8 cellular contexts compared by ENCODE assay signal in the genomic region with DNA sequence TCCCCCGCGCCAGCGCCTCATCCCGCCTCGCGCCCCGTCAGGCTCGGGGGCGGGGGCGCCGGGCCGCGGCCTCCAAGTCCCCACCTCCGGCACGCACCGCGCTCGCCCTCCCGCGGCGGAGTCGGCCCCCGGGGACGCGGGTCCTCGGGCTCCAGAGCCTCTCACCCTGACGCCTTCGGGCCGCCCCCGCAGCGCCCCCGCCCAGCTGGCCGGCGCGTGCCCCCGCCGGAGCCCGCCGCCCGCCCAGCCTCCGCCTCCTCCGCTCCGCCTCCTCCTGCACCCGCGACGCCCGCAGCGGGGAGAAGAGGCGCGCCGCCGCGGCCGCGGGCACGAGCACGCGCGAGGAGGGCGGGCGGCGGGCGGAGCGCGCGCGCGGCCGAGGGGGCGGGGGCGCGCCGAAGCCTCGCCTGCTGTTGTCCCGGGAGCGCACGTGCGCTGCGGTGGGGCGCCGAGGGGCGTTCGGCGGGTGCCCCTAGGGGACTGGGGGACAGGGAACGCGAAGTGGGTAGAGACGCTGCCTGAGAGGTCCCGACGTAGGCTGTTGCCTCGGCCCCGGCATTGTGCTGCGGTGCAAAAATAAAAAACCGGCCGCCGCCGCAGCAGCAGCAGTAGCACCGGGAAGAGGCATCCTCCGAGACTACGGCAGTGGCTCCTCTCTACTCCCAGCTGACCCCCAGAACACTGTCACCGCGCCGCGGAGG.
DNase-seq lines count a peak whose midpoint lies in the region; ATAC-seq and TF ChIP-seq lines count a peak whose summit lies in the region.

No MANE protein-coding gene starts in this region.

- H3K4me3 ChIP-seq in HUES48 (ENCODE audit: low read depth, low read length) (peak overlapping the region; percentile 64), neutrophil (ENCODE audit: low read depth in 1 of 2, low read length in 1 of 2) (peak overlapping the region; percentile 32 to 51)

- H3K36me3 Mint-ChIP-seq in activated naive CD4-positive, alpha-beta T cell treated with anti-CD3 and anti-CD28 coated beads for 36 hours (ENCODE audit: low read depth): no peaks in the 10 kb centered on the region

- H3K4me1 ChIP-seq in HUES48 (ENCODE audit: control insufficient read depth, insufficient read depth, low read length) (peaks cover 52% of the 10 kb centered on the region), neutrophil (ENCODE audit: control insufficient read depth in 1 of 2, insufficient read depth in 1 of 2, low read depth in 1 of 2, low read length in 1 of 2) (peaks cover 8 to 13% of the 10 kb centered on the region in 2 experiments)

- H3K27me3 Mint-ChIP-seq in activated naive CD4-positive, alpha-beta T cell treated with anti-CD3 and anti-CD28 coated beads for 36 hours (ENCODE audit: low read depth): peaks cover 8% of the 10 kb centered on the region

- peaks cover 35% of the 10 kb centered on the region for H3K4me1 Mint-ChIP-seq in activated naive CD4-positive, alpha-beta T cell treated with anti-CD3 and anti-CD28 coated beads for 36 hours (ENCODE audit: low read depth)

- H3K27me3 ChIP-seq in HUES48 (ENCODE audit: control insufficient read depth, insufficient read depth, low read length) (peaks cover 9% of the 10 kb centered on the region), neutrophil (peaks cover 57% of the 10 kb centered on the region)

- H3K36me3 ChIP-seq in HUES48 (ENCODE audit: control insufficient read depth, insufficient read depth, low read length) (no peaks in the 10 kb centered on the region), neutrophil (no peaks in the 10 kb centered on the region)

- intact Hi-C loops in activated naive CD4-positive, alpha-beta T cell treated with anti-CD3 and anti-CD28 coated beads for 36 hours (cut with micrococcal nuclease): loop anchor here (1.0 to 10.0 kb wide), 12 partner anchors 21 to 1242 kb away; a partner anchor contains a TSS

- TF ChIP-seq CTCF in neutrophil (IDR thresholded peaks at IDR 0.05): no peak

- no peaks in the 10 kb centered on the region for H3K9me3 Mint-ChIP-seq in activated naive CD4-positive, alpha-beta T cell treated with anti-CD3 and anti-CD28 coated beads for 36 hours

- CTCF ChIA-PET in activated naive CD4-positive, alpha-beta T cell treated with anti-CD3 and anti-CD28 coated beads for 36 hours (lab: Charles Lee): no interaction called here

- H3K9me3 ChIP-seq in HUES48 (ENCODE audit: control insufficient read depth, insufficient read depth, low read length) (no peaks in the 10 kb centered on the region), neutrophil (no peaks in the 10 kb centered on the region)

- ATAC-seq in GM19328 (IDR thresholded peaks at IDR 0.05; ENCODE audit: unreplicated experiment): peak; percentile 59

- H3K27ac Mint-ChIP-seq in activated naive CD4-positive, alpha-beta T cell treated with anti-CD3 and anti-CD28 coated beads for 36 hours: peak overlapping the region; percentile 85

- H3K9ac ChIP-seq in HUES48 (ENCODE audit: low read depth, low read length): peak overlapping the region; percentile 83

- peak; percentile 95 for DNase-seq in AG08396 (ENCODE audit: low spot score)
- peak; percentile 80 for DNase-seq in RPMI7951 (ENCODE audit: low read depth)
- DNase-seq in activated naive CD4-positive, alpha-beta T cell treated with anti-CD3 and anti-CD28 coated beads for 36 hours: peak; percentile 63
- peak; percentile 85 for DNase-seq in globus pallidus (ENCODE audit: low spot score)
- peak in 48 of 49 donors; percentile 23 to 89 (median 71) for DNase-seq in substantia nigra (lab: John Stamatoyannopoulos, UW)

- H3K27ac ChIP-seq in HUES48 (ENCODE audit: low read depth, low read length) (peak overlapping the region; percentile 42), neutrophil (no peak overlapping the region), substantia nigra (ENCODE audit: low read depth, low read length, poor library complexity, severe bottlenecking) (peak overlapping the region; percentile 32)

- H3K4me3 Mint-ChIP-seq in activated naive CD4-positive, alpha-beta T cell treated with anti-CD3 and anti-CD28 coated beads for 36 hours: peak overlapping the region; percentile 77
